ENCODE assay signal across 8 cellular contexts in genomic region chr15:33242669-33243191, GRCh38. TPM values are rescaled to one million over a fixed set of nuclear protein-coding genes. Genes with fewer than 3 reads are reported as not detected.
DNase-seq lines count a peak whose midpoint lies in the region; ATAC-seq and TF ChIP-seq lines count a peak whose summit lies in the region.

No MANE protein-coding gene starts in this region.

- H3K4me1 ChIP-seq in cardiac muscle cell (ENCODE audit: low read depth) = no peaks in the 10 kb centered on the region
- no peaks in the 10 kb centered on the region for H3K4me1 ChIP-seq in right atrium auricular region
- H3K4me1 ChIP-seq in upper lobe of right lung = no peaks in the 10 kb centered on the region

- intact Hi-C loops in upper lobe of right lung (cut with DNase I) = no loop called here

- H3K9me3 ChIP-seq in cardiac muscle cell (ENCODE audit: low read depth) (no peaks in the 10 kb centered on the region), right atrium auricular region (no peaks in the 10 kb centered on the region), upper lobe of right lung (no peaks in the 10 kb centered on the region)

- peak; percentile 59 for ATAC-seq in upper lobe of right lung

- H3K4me3 ChIP-seq in cardiac muscle cell (no peak overlapping the region), right atrium auricular region (no peak overlapping the region), fibroblast of the aortic adventitia (ENCODE audit: low read depth, low read length) (no peak overlapping the region), upper lobe of right lung (no peak overlapping the region)

- H3K27me3 ChIP-seq in cardiac muscle cell (no peaks in the 10 kb centered on the region), right atrium auricular region (no peaks in the 10 kb centered on the region), upper lobe of right lung (peaks cover 4% of the 10 kb centered on the region)

- H3K36me3 ChIP-seq in cardiac muscle cell = no peaks in the 10 kb centered on the region
- H3K36me3 ChIP-seq in right atrium auricular region = no peaks in the 10 kb centered on the region
- H3K36me3 ChIP-seq in upper lobe of right lung = no peaks in the 10 kb centered on the region

- no peak overlapping the region for H3K27ac ChIP-seq in cardiac muscle cell
- no peak overlapping the region for H3K27ac ChIP-seq in right atrium auricular region
- H3K27ac ChIP-seq in upper lobe of right lung = no peak overlapping the region

- DNase-seq in cardiac muscle cell (ENCODE audit: low read depth in 1 of 2, low spot score in 1 of 2) (peak; percentile 7 to 37), right atrium auricular region (ENCODE audit: low spot score) (no peak), RKO (ENCODE audit: low spot score) (peak; percentile 22), fibroblast of the aortic adventitia (ENCODE audit: low read depth) (peak; percentile 1), upper lobe of right lung (no peak), NCI-H446 (lab: John Stamatoyannopoulos, UW) (no peak), nucleus accumbens (lab: John Stamatoyannopoulos, UW) (no peak), GF-D8 (lab: John Stamatoyannopoulos, UW) (no peak)

- TF ChIP-seq CTCF in cardiac muscle cell (IDR thresholded peaks at IDR 0.05; ENCODE audit: low read depth, low read length) = peak; percentile 33
- TF ChIP-seq CTCF in right atrium auricular region (IDR thresholded peaks at IDR 0.05) = peak in 1 of 2 donors; percentile 14
- TF ChIP-seq CTCF in fibroblast of the aortic adventitia (IDR thresholded peaks at IDR 0.05; ENCODE audit: insufficient read depth, low read length) = peak; percentile 27
- peak; percentile 46 for TF ChIP-seq CTCF in upper lobe of right lung (IDR thresholded peaks at IDR 0.05)

RNA-seq across cellular contexts. Expression of gene FMN1, which starts 48.2 kb away (rescaled TPM):
- total RNA-seq in cardiac muscle cell (1.8 and 3.3 TPM in 2 replicates), right atrium auricular region (1 to 10 TPM; 2.4 to 3.1 TPM), fibroblast of the aortic adventitia (ENCODE audit: low replicate concordance) (1.1 and 9.2 TPM in 2 replicates), upper lobe of right lung (33.5 TPM)
- 0.53 and 0.77 TPM in 2 replicates for polyA plus RNA-seq in cardiac muscle cell

Comparison
In these comparisons a context has a peak if more than half of its experiments do, and no peak if none do; other contexts are left out.
1. DNase-seq: peak in cardiac muscle cell (2 of 2), RKO (single experiment) and fibroblast of the aortic adventitia (single experiment); none in right atrium auricular region (single experiment), upper lobe of right lung (single experiment), NCI-H446 (0 of 2), nucleus accumbens (0 of 56) and GF-D8 (single experiment).